Comparison of ENCODE assay signal across 8 cellular contexts in genomic region chr11:3001496-3001895, GRCh38. TPM values are rescaled to one million over a fixed set of nuclear protein-coding genes. Genes with fewer than 3 reads are reported as not detected.
DNase-seq lines count a peak whose midpoint lies in the region; ATAC-seq and TF ChIP-seq lines count a peak whose summit lies in the region.

No MANE protein-coding gene starts in this region.

- POLR2A ChIA-PET in activated CD4-positive, alpha-beta memory T cell treated with anti-CD3 and anti-CD28 coated beads for 36 hours (lab: Charles Lee) = interaction anchor here (1.2 kb wide), 1 partner anchor 11 kb away, joined by 3 read pairs; no protein-coding TSS in a partner anchor

- H3K4me3 ChIP-seq in vagina = no peak overlapping the region

- no peak for TF ChIP-seq POLR2A in vagina (IDR thresholded peaks at IDR 0.05)

- no peak for TF ChIP-seq CTCF in vagina (IDR thresholded peaks at IDR 0.05)

- no peaks in the 10 kb centered on the region for H3K4me1 Mint-ChIP-seq in activated naive CD4-positive, alpha-beta T cell treated with anti-CD3 and anti-CD28 coated beads, Interleukin-2, amount 10 ng/mL, durations not matched to agents 7 days and 5 days
- H3K4me1 Mint-ChIP-seq in central memory CD8-positive, alpha-beta T cell = no peaks in the 10 kb centered on the region
- H3K4me1 Mint-ChIP-seq in activated CD4-positive, alpha-beta memory T cell treated with anti-CD3 and anti-CD28 coated beads for 36 hours (ENCODE audit: low read depth) = peaks cover 3% of the 10 kb centered on the region

- peaks cover 0 to 40% of the 10 kb centered on the region in 2 donors for H3K36me3 ChIP-seq in vagina

- peaks cover 54% of the 10 kb centered on the region for H3K36me3 Mint-ChIP-seq in activated naive CD4-positive, alpha-beta T cell treated with anti-CD3 and anti-CD28 coated beads, Interleukin-2, amount 10 ng/mL, durations not matched to agents 7 days and 5 days
- peaks cover 12 to 30% of the 10 kb centered on the region in 2 donors for H3K36me3 Mint-ChIP-seq in activated naive CD4-positive, alpha-beta T cell treated with anti-CD3 and anti-CD28 coated beads, Interleukin-2, amount 50 U/mL, for 72 hours
- peaks cover 27% of the 10 kb centered on the region for H3K36me3 Mint-ChIP-seq in central memory CD8-positive, alpha-beta T cell (ENCODE audit: insufficient read depth)
- H3K36me3 Mint-ChIP-seq in activated CD4-positive, alpha-beta memory T cell treated with anti-CD3 and anti-CD28 coated beads for 36 hours = peaks cover 46% of the 10 kb centered on the region

- H3K4me3 Mint-ChIP-seq in activated naive CD4-positive, alpha-beta T cell treated with anti-CD3 and anti-CD28 coated beads, Interleukin-2, amount 10 ng/mL, durations not matched to agents 7 days and 5 days = no peak overlapping the region
- no peak overlapping the region for H3K4me3 Mint-ChIP-seq in central memory CD8-positive, alpha-beta T cell
- no peak overlapping the region for H3K4me3 Mint-ChIP-seq in activated CD4-positive, alpha-beta memory T cell treated with anti-CD3 and anti-CD28 coated beads for 36 hours

- no peaks in the 10 kb centered on the region for H3K27me3 Mint-ChIP-seq in activated naive CD4-positive, alpha-beta T cell treated with anti-CD3 and anti-CD28 coated beads, Interleukin-2, amount 10 ng/mL, durations not matched to agents 7 days and 5 days
- H3K27me3 Mint-ChIP-seq in central memory CD8-positive, alpha-beta T cell = no peaks in the 10 kb centered on the region
- no peaks in the 10 kb centered on the region for H3K27me3 Mint-ChIP-seq in activated CD4-positive, alpha-beta memory T cell treated with anti-CD3 and anti-CD28 coated beads for 36 hours

- H3K9me3 ChIP-seq in vagina = no peaks in the 10 kb centered on the region

- intact Hi-C loops in vagina (cut with DNase I) = no loop called here
- intact Hi-C loops in activated CD4-positive, alpha-beta memory T cell treated with anti-CD3 and anti-CD28 coated beads for 36 hours (cut with micrococcal nuclease) = no loop called here

- ATAC-seq in activated naive CD4-positive, alpha-beta T cell treated with anti-CD3 and anti-CD28 coated beads, Interleukin-2, amount 50 U/mL, for 72 hours = no peak
- ATAC-seq in central memory CD8-positive, alpha-beta T cell (replicated peaks; ENCODE audit: extremely low read depth, poor library complexity, severe bottlenecking) = no peak
- no peak for ATAC-seq in GM19023 (IDR thresholded peaks at IDR 0.05; ENCODE audit: unreplicated experiment)

- no peaks in the 10 kb centered on the region for H3K9me3 Mint-ChIP-seq in activated naive CD4-positive, alpha-beta T cell treated with anti-CD3 and anti-CD28 coated beads, Interleukin-2, amount 10 ng/mL, durations not matched to agents 7 days and 5 days
- no peaks in the 10 kb centered on the region for H3K9me3 Mint-ChIP-seq in activated naive CD4-positive, alpha-beta T cell treated with anti-CD3 and anti-CD28 coated beads, Interleukin-2, amount 50 U/mL, for 72 hours
- no peaks in the 10 kb centered on the region for H3K9me3 Mint-ChIP-seq in central memory CD8-positive, alpha-beta T cell
- H3K9me3 Mint-ChIP-seq in activated CD4-positive, alpha-beta memory T cell treated with anti-CD3 and anti-CD28 coated beads for 36 hours = no peaks in the 10 kb centered on the region

- no peak for DNase-seq in activated naive CD4-positive, alpha-beta T cell treated with anti-CD3 and anti-CD28 coated beads, Interleukin-2, amount 10 ng/mL, durations not matched to agents 7 days and 5 days
- DNase-seq in activated naive CD4-positive, alpha-beta T cell treated with anti-CD3 and anti-CD28 coated beads, Interleukin-2, amount 50 U/mL, for 72 hours (ENCODE audit: low spot score in 2 of 2) = no peak
- DNase-seq in central memory CD8-positive, alpha-beta T cell (ENCODE audit: low spot score in 2 of 2) = no peak
- DNase-seq in midbrain (lab: John Stamatoyannopoulos, UW) = peak; percentile 81
- no peak for DNase-seq in vagina (ENCODE audit: extremely low spot score in 2 of 2)
- no peak for DNase-seq in activated CD4-positive, alpha-beta T cell treated with anti-CD3 and anti-CD28 coated beads, Interleukin-2, amount 50 U/mL, for 4 hours
- DNase-seq in activated CD4-positive, alpha-beta memory T cell treated with anti-CD3 and anti-CD28 coated beads for 36 hours = no peak

- no peaks in the 10 kb centered on the region for H3K27me3 ChIP-seq in vagina

- H3K27ac ChIP-seq in vagina = peak overlapping the region; percentile 5

- CTCF ChIA-PET in activated naive CD4-positive, alpha-beta T cell treated with anti-CD3 and anti-CD28 coated beads, Interleukin-2, amount 10 ng/mL, durations not matched to agents 7 days and 5 days (lab: Charles Lee) = interaction anchor here (1.1 kb wide), 1 partner anchor 36 kb away, joined by 4 read pairs; no protein-coding TSS in a partner anchor
- CTCF ChIA-PET in activated CD4-positive, alpha-beta memory T cell treated with anti-CD3 and anti-CD28 coated beads for 36 hours (lab: Charles Lee) = no interaction called here

- peak overlapping the region; percentile 3 for H3K27ac Mint-ChIP-seq in activated naive CD4-positive, alpha-beta T cell treated with anti-CD3 and anti-CD28 coated beads, Interleukin-2, amount 10 ng/mL, durations not matched to agents 7 days and 5 days
- H3K27ac Mint-ChIP-seq in activated naive CD4-positive, alpha-beta T cell treated with anti-CD3 and anti-CD28 coated beads, Interleukin-2, amount 50 U/mL, for 72 hours = no peak overlapping the region
- H3K27ac Mint-ChIP-seq in central memory CD8-positive, alpha-beta T cell (ENCODE audit: low read depth) = peak overlapping the region; percentile 27
- H3K27ac Mint-ChIP-seq in activated CD4-positive, alpha-beta memory T cell treated with anti-CD3 and anti-CD28 coated beads for 36 hours = no peak overlapping the region

- H3K4me1 ChIP-seq in vagina = peaks cover 28% of the 10 kb centered on the region

RNA-seq across cellular contexts. Expression of gene NAP1L4, which starts 9.4 kb away (rescaled TPM):
- total RNA-seq in activated naive CD4-positive, alpha-beta T cell treated with anti-CD3 and anti-CD28 coated beads, Interleukin-2, amount 50 U/mL, for 72 hours = 100 to 1,000 TPM; 287 to 318 TPM
- total RNA-seq in vagina = 108 TPM
- total RNA-seq in activated CD4-positive, alpha-beta memory T cell treated with anti-CD3 and anti-CD28 coated beads for 36 hours = 100 to 1,000 TPM; 261 to 263 TPM

RNA-seq across cellular contexts. Expression of gene CARS1, which starts 55.7 kb away (rescaled TPM):
- total RNA-seq in activated naive CD4-positive, alpha-beta T cell treated with anti-CD3 and anti-CD28 coated beads, Interleukin-2, amount 50 U/mL, for 72 hours = 10 to 100 TPM; 86.2 to 87.2 TPM
- 26.0 TPM for total RNA-seq in vagina
- total RNA-seq in activated CD4-positive, alpha-beta memory T cell treated with anti-CD3 and anti-CD28 coated beads for 36 hours = 10 to 100 TPM; 94.7 to 97.5 TPM

Comparison
In these comparisons a context has a peak if more than half of its experiments do, and no peak if none do; other contexts are left out.
1. H3K27ac Mint-ChIP-seq: peak in activated naive CD4-positive, alpha-beta T cell treated with anti-CD3 and anti-CD28 coated beads, Interleukin-2, amount 10 ng/mL, durations not matched to agents 7 days and 5 days (single experiment) and central memory CD8-positive, alpha-beta T cell (single experiment); none in activated naive CD4-positive, alpha-beta T cell treated with anti-CD3 and anti-CD28 coated beads, Interleukin-2, amount 50 U/mL, for 72 hours (0 of 2) and activated CD4-positive, alpha-beta memory T cell treated with anti-CD3 and anti-CD28 coated beads for 36 hours (single experiment).